16 cellular contexts compared by ENCODE assay signal in the genomic region with DNA sequence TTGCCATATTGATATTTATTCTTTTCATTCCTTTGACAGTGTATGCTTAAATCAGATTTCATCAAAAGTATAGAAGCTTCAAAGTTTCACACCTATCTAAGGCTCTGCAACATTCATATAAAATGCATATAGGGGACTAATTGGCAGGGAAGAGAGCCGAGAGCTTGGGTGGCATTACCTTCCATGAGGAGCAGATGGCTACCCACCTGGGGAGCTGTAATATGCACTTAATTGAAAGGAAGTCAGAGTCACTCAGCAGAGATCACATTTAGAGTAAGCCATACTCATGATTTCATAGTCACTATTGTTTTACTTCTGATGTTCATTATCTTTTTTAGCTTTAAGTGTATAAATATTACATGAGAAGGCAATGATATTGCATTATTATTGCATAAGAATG.
"Had no signal": no experiment of that assay in that cellular context is flagged by ENCODE, and none has a peak within 500 bp of the region (broad histone marks: within the 10 kb centered on the region; RNA-seq: fewer than 3 reads in every experiment).

No MANE protein-coding gene starts in this region.

- DNase-seq: activated CD4-positive, alpha-beta T cell treated with anti-CD3 and anti-CD28 coated beads, Interleukin-2, amount 10 ng/mL, durations not matched to agents 7 days and 5 days; activated CD8-positive, alpha-beta memory T cell treated with anti-CD3 and anti-CD28 coated beads, Interleukin-2, amount 50 U/mL, for 48 hours; activated gamma-delta T cell; activated T-cell treated with anti-CD3 and anti-CD28 coated beads, Interleukin-2, amount 50 U/mL, for 72 hours; central memory CD4-positive, alpha-beta T cell; cortex of kidney; effector memory CD8-positive, alpha-beta T cell; foreskin keratinocyte; glutamatergic neuron; mesenchymal stem cell; naive thymus-derived CD8-positive, alpha-beta T cell; posterior cingulate gyrus; retina had no signal

- H3K4me1 ChIP-seq: foreskin keratinocyte had no signal

- H3K9me3 ChIP-seq: neutrophil had no signal

- ATAC-seq: activated naive CD4-positive, alpha-beta T cell treated with anti-CD3 and anti-CD28 coated beads, Interleukin-2, amount 50 U/mL, for 72 hours; activated T-cell treated with anti-CD3 and anti-CD28 coated beads, Interleukin-2, amount 50 U/mL, for 72 hours; effector memory CD8-positive, alpha-beta T cell; foreskin keratinocyte; naive thymus-derived CD8-positive, alpha-beta T cell; stimulated activated memory B cell treated with anti-CD40 and anti-IgM and Interleukin-4, amounts not matched to agents 10 μg/mL and 1 μg/mL and 100 μg/mL, for 72 hours had no signal

- H3K36me3 ChIP-seq: neutrophil had no signal

- H3K27ac ChIP-seq: foreskin keratinocyte, neutrophil had no signal

- H3K27me3 ChIP-seq: foreskin keratinocyte, neutrophil had no signal
